11 cellular contexts compared by ENCODE assay signal in the genomic region with DNA sequence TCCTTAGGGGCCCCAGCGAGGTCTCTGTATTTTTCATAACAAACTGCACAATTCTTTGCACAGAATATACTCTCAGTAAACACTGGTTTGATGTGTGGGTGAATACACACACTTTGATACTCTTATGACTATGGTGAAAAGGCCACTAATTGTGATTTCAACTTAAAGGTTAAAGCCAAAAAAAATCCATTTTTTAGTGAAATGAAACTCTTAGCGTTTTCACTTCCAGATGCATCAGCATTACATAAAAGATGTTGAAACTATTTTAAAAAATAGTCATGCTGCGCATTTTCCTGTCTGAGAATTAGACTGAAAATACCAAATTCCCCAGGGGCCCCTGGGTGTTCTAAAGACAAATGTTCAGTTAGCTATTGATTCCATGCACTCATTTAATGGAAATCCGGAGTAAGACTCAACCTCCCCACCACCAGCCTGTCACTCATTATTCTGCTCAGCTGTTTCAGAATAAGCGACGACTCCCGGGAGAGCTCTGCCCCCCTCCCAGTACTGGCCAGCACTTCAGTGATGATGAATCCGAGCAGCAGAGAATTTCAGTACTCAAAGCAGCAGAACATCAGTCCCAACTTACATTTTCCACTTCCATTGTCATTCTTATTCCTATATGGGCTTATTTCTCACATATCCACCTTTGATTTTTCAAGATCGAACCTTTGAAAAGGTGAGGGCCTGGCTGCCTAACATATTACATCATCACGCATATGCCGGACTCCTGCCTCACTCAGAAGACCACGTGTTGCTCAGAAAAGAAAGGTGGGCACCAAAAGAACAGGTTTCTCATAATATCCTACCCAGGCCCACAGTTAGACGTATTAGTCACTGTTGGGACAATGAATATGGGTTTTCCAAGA.
DNase-seq lines count a peak whose midpoint lies in the region; ATAC-seq and TF ChIP-seq lines count a peak whose summit lies in the region.
"Had no signal": no experiment of that assay in that cellular context is flagged by ENCODE, and none has a peak within 500 bp of the region (broad histone marks: within the 10 kb centered on the region; RNA-seq: fewer than 3 reads in every experiment).

No MANE protein-coding gene starts in this region.

- no peaks in the 10 kb centered on the region for H3K9me3 ChIP-seq in WERI-Rb-1 (ENCODE audit: severe bottlenecking)
- H3K9me3 ChIP-seq: stomach had no signal

- no peak for TF ChIP-seq CTCF in WTC11 (IDR thresholded peaks at IDR 0.05)
- no peak for TF ChIP-seq CTCF in WERI-Rb-1 (IDR thresholded peaks at IDR 0.05; ENCODE audit: low read depth, low read length)

- no peak overlapping the region for H3K4me3 ChIP-seq in WERI-Rb-1 (ENCODE audit: low read depth, low read length)
- H3K4me3 ChIP-seq: stomach had no signal

- no peak for TF ChIP-seq POLR2A in GM18505 (IDR thresholded peaks at IDR 0.05; ENCODE audit: borderline replicate concordance, extremely low read depth, insufficient read depth, insufficient read length)

- CTCF ChIA-PET in WTC11 (lab: Charles Lee) = no interaction called here

- H3K4me3 Mint-ChIP-seq in naive B cell (peak overlapping the region in 6 of 8 donors; percentile 21 to 65 (median 40)), WTC11 (no peak overlapping the region)

- no peak overlapping the region for H3K27ac ChIP-seq in WERI-Rb-1
- H3K27ac ChIP-seq: HL-60, stomach had no signal

- no peaks in the 10 kb centered on the region for H3K36me3 ChIP-seq in WERI-Rb-1

- DNase-seq in naive B cell (peak; percentile 31), WTC11 (ENCODE audit: low spot score) (no peak), NCI-H510A (lab: John Stamatoyannopoulos, UW) (no peak), NK-92 (lab: John Stamatoyannopoulos, UW; ENCODE audit: unreplicated experiment) (no peak), WERI-Rb-1 (no peak)
- DNase-seq: effector CD4-positive, alpha-beta T cell; stomach had no signal

- H3K9me3 Mint-ChIP-seq in naive B cell (peaks cover 2 to 10% (median 8%) of the 10 kb centered on the region in 7 donors), WTC11 (peaks cover 12% of the 10 kb centered on the region)

- no peaks in the 10 kb centered on the region for H3K27me3 ChIP-seq in WERI-Rb-1 (ENCODE audit: insufficient read depth, low read depth, severe bottlenecking)
- H3K27me3 ChIP-seq: stomach had no signal

- peak; percentile 79 for ATAC-seq in GM18505 (IDR thresholded peaks at IDR 0.05; ENCODE audit: unreplicated experiment)
- peak; percentile 76 for ATAC-seq in GM21390 (IDR thresholded peaks at IDR 0.05; ENCODE audit: unreplicated experiment)
- ATAC-seq in HG03442 (IDR thresholded peaks at IDR 0.05; ENCODE audit: unreplicated experiment) = peak; percentile 71
- peak; percentile 41 to 63 for ATAC-seq in naive B cell (ENCODE audit: low read depth in 2 of 2)
- ATAC-seq in WTC11 = no peak

- H3K4me1 Mint-ChIP-seq in naive B cell = peaks cover 24 to 35% (median 28%) of the 10 kb centered on the region in 3 donors
- peaks cover 8% of the 10 kb centered on the region for H3K4me1 Mint-ChIP-seq in WTC11

- POLR2A ChIA-PET in WTC11 (lab: Charles Lee) = no interaction called here

- H3K27ac Mint-ChIP-seq in naive B cell (peak overlapping the region in 5 of 6 donors; percentile 13 to 95 (median 44)), WTC11 (no peak overlapping the region)

- H3K27me3 Mint-ChIP-seq in naive B cell (peaks cover 0 to 3% (median 0%) of the 10 kb centered on the region in 3 donors), WTC11 (ENCODE audit: low read depth) (no peaks in the 10 kb centered on the region)

- H3K36me3 Mint-ChIP-seq in naive B cell (peaks cover 0 to 7% of the 10 kb centered on the region in 2 donors), WTC11 (no peaks in the 10 kb centered on the region)

TF ChIP-seq in WTC11, 78 proteins besides CTCF, POLR2A, EP300 and RAD21:
- TF ChIP-seq, protein P1, sequence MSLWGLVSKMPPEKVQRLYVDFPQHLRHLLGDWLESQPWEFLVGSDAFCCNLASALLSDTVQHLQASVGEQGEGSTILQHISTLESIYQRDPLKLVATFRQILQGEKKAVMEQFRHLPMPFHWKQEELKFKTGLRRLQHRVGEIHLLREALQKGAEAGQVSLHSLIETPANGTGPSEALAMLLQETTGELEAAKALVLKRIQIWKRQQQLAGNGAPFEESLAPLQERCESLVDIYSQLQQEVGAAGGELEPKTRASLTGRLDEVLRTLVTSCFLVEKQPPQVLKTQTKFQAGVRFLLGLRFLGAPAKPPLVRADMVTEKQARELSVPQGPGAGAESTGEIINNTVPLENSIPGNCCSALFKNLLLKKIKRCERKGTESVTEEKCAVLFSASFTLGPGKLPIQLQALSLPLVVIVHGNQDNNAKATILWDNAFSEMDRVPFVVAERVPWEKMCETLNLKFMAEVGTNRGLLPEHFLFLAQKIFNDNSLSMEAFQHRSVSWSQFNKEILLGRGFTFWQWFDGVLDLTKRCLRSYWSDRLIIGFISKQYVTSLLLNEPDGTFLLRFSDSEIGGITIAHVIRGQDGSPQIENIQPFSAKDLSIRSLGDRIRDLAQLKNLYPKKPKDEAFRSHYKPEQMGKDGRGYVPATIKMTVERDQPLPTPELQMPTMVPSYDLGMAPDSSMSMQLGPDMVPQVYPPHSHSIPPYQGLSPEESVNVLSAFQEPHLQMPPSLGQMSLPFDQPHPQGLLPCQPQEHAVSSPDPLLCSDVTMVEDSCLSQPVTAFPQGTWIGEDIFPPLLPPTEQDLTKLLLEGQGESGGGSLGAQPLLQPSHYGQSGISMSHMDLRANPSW (CRISPR knock-in tag; conservative IDR thresholded peaks at IDR 0.05; ENCODE audit: low read depth) = no peak
- TF ChIP-seq, protein P2, sequence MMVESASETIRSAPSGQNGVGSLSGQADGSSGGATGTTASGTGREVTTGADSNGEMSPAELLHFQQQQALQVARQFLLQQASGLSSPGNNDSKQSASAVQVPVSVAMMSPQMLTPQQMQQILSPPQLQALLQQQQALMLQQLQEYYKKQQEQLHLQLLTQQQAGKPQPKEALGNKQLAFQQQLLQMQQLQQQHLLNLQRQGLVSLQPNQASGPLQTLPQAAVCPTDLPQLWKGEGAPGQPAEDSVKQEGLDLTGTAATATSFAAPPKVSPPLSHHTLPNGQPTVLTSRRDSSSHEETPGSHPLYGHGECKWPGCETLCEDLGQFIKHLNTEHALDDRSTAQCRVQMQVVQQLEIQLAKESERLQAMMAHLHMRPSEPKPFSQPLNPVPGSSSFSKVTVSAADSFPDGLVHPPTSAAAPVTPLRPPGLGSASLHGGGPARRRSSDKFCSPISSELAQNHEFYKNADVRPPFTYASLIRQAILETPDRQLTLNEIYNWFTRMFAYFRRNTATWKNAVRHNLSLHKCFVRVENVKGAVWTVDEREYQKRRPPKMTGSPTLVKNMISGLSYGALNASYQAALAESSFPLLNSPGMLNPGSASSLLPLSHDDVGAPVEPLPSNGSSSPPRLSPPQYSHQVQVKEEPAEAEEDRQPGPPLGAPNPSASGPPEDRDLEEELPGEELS (CRISPR knock-in tag; IDR thresholded peaks at IDR 0.05) = no peak
- TF ChIP-seq, protein P3, sequence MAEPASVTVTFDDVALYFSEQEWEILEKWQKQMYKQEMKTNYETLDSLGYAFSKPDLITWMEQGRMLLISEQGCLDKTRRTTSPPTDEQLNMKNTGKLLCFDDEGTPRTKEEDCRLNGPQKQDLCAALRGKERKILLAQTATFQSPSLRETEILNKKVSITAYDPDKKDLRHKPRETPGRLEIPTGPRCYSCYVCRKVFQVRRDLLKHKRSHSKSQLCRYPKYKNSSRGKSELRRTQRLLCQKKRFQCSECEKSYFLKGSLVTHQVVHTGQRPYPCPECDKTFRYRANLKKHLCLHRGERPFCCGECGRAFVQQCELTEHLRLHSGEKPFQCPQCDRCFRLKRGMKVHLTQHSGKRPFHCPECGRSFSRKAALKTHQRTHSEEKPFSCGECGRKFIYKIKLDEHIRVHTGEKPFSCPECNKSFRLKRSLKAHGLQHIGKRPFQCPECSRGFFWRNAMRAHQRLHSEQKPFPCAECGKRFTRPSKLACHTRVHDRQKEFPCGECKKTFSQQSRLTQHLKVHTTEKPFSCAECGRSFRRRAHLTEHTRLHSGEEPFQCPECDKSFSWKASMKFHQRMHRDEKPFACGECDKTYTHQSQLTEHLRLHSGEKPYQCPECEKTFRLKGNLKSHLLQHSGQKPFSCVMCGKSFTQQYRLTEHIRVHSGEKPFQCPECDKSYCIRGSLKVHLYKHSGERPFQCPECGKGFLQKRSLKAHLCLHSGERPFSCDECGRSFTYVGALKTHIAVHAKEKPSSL (CRISPR knock-in tag; conservative IDR thresholded peaks at IDR 0.05) = no peak
- TF ChIP-seq, protein P4, sequence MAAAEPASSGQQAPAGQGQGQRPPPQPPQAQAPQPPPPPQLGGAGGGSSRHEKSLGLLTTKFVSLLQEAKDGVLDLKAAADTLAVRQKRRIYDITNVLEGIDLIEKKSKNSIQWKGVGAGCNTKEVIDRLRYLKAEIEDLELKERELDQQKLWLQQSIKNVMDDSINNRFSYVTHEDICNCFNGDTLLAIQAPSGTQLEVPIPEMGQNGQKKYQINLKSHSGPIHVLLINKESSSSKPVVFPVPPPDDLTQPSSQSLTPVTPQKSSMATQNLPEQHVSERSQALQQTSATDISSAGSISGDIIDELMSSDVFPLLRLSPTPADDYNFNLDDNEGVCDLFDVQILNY (CRISPR knock-in tag; IDR thresholded peaks at IDR 0.05) = no peak
- TF ChIP-seq, protein P5, sequence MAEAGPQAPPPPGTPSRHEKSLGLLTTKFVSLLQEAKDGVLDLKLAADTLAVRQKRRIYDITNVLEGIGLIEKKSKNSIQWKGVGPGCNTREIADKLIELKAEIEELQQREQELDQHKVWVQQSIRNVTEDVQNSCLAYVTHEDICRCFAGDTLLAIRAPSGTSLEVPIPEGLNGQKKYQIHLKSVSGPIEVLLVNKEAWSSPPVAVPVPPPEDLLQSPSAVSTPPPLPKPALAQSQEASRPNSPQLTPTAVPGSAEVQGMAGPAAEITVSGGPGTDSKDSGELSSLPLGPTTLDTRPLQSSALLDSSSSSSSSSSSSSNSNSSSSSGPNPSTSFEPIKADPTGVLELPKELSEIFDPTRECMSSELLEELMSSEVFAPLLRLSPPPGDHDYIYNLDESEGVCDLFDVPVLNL (CRISPR knock-in tag; IDR thresholded peaks at IDR 0.05; ENCODE audit: borderline replicate concordance, low read depth) = no peak
- TF ChIP-seq GTF2I (CRISPR knock-in tag; conservative IDR thresholded peaks at IDR 0.05) (no peak), TP53 (CRISPR knock-in tag; IDR thresholded peaks at IDR 0.05) (no peak), NFYB (CRISPR knock-in tag; conservative IDR thresholded peaks at IDR 0.05; ENCODE audit: low read depth) (no peak)
TF ChIP-seq in WTC11: peak in this region for 0.
